8 cellular contexts compared by ENCODE assay signal in genomic region chr9:21031818-21032203, GRCh38. TPM values are rescaled to one million over a fixed set of nuclear protein-coding genes. Genes with fewer than 3 reads are reported as not detected.
A peak's percentile ranks its signal among the peaks of the same experiment; 100 is the strongest.
DNase-seq lines count a peak whose midpoint lies in the region; ATAC-seq and TF ChIP-seq lines count a peak whose summit lies in the region.

No MANE protein-coding gene starts in this region.

- H3K27ac ChIP-seq in cardiac muscle cell (no peak overlapping the region), colonic mucosa (peak overlapping the region; percentile 77), uterus (peak overlapping the region; percentile 87 to 88)

- H3K9me3 ChIP-seq in cardiac muscle cell (ENCODE audit: low read depth) = no peaks in the 10 kb centered on the region
- H3K9me3 ChIP-seq in colonic mucosa = no peaks in the 10 kb centered on the region
- H3K9me3 ChIP-seq in mucosa of stomach (ENCODE audit: control insufficient read depth, low read length) = no peaks in the 10 kb centered on the region
- no peaks in the 10 kb centered on the region for H3K9me3 ChIP-seq in uterus

- no peaks in the 10 kb centered on the region for H3K27me3 ChIP-seq in cardiac muscle cell
- H3K27me3 ChIP-seq in colonic mucosa = no peaks in the 10 kb centered on the region
- H3K27me3 ChIP-seq in mucosa of stomach (ENCODE audit: control insufficient read depth, insufficient read depth, low read length) = no peaks in the 10 kb centered on the region
- H3K27me3 ChIP-seq in uterus = no peaks in the 10 kb centered on the region

- H3K4me3 ChIP-seq in cardiac muscle cell (peak overlapping the region; percentile 12), colonic mucosa (peak overlapping the region; percentile 49), mucosa of stomach (ENCODE audit: low read length) (no peak overlapping the region), uterus (peak overlapping the region; percentile 47 to 67)

- intact Hi-C loops in left cardiac atrium (cut with DNase I) = loop anchor here in 1 of 2 donors (10.0 kb wide), 1 partner anchor 57 kb away; no protein-coding TSS in a partner anchor
- intact Hi-C loops in colonic mucosa (cut with DNase I) = no loop called here
- intact Hi-C loops in uterus (cut with DNase I; ENCODE audit: low total_unique reads) = no loop called here

- H3K9ac ChIP-seq in colonic mucosa (ENCODE audit: low read depth in 2 of 2, low read length in 2 of 2) (peak overlapping the region; percentile 4 to 31), mucosa of stomach (ENCODE audit: low read length) (peak overlapping the region; percentile 58)

- no peak for ATAC-seq in left cardiac atrium
- no peak for ATAC-seq in GM18498 (IDR thresholded peaks at IDR 0.05; ENCODE audit: unreplicated experiment)

- no peaks in the 10 kb centered on the region for H3K36me3 ChIP-seq in cardiac muscle cell
- H3K36me3 ChIP-seq in colonic mucosa = no peaks in the 10 kb centered on the region
- no peaks in the 10 kb centered on the region for H3K36me3 ChIP-seq in mucosa of stomach (ENCODE audit: control insufficient read depth, insufficient read depth, low read length)
- no peaks in the 10 kb centered on the region for H3K36me3 ChIP-seq in uterus

- TF ChIP-seq POLR2A in uterus (IDR thresholded peaks at IDR 0.05) = no peak

- H3K4me1 ChIP-seq in cardiac muscle cell (ENCODE audit: low read depth) (no peaks in the 10 kb centered on the region), colonic mucosa (no peaks in the 10 kb centered on the region), mucosa of stomach (ENCODE audit: control insufficient read depth, insufficient read depth, low read length) (peaks cover 5% of the 10 kb centered on the region), uterus (no peaks in the 10 kb centered on the region)

- DNase-seq in cardiac muscle cell (ENCODE audit: low read depth in 1 of 2, low spot score in 1 of 2) (no peak), left cardiac atrium (no peak), colonic mucosa (no peak), uterus (no peak), NCI-H2171 (lab: John Stamatoyannopoulos, UW) (no peak), occipital lobe (lab: John Stamatoyannopoulos, UW) (no peak)

- no peak for TF ChIP-seq CTCF in cardiac muscle cell (IDR thresholded peaks at IDR 0.05; ENCODE audit: low read depth, low read length)
- TF ChIP-seq CTCF in colonic mucosa (IDR thresholded peaks at IDR 0.05) = no peak
- no peak for TF ChIP-seq CTCF in uterus (IDR thresholded peaks at IDR 0.05)

RNA-seq across cellular contexts. Expression of gene HACD4, which starts 0.4 kb away (rescaled TPM):
- total RNA-seq in cardiac muscle cell = 0.04 and 0.36 TPM in 2 replicates
- 0.29 and 1.1 TPM in 2 replicates for polyA plus RNA-seq in cardiac muscle cell
- 1 to 10 TPM; 1.0 to 2.1 TPM for total RNA-seq in left cardiac atrium
- 1 to 10 TPM in 1 of 2 donors, under 1 TPM in 1; 0.67 to 2.5 TPM for total RNA-seq in colonic mucosa
- total RNA-seq in uterus = 1 to 10 TPM in 2 of 4 donors, under 1 TPM in 2; under 0.01 to 8.7 (median 2.4) TPM
- total RNA-seq in occipital lobe = 0.94 TPM

RNA-seq across cellular contexts. Expression of gene IFNB1, which starts 45.9 kb away (rescaled TPM):
- total RNA-seq in cardiac muscle cell (not detected in 2 replicates), left cardiac atrium (not detected), colonic mucosa (not detected), uterus (not detected), occipital lobe (not detected)
- not detected in 2 replicates for polyA plus RNA-seq in cardiac muscle cell
